8 cellular contexts compared by ENCODE assay signal in genomic region chr14:73491977-73492552, GRCh38. TPM values are rescaled to one million over a fixed set of nuclear protein-coding genes. Genes with fewer than 3 reads are reported as not detected.
DNase-seq lines count a peak whose midpoint lies in the region; ATAC-seq and TF ChIP-seq lines count a peak whose summit lies in the region.

No MANE protein-coding gene starts in this region.

- peaks cover 45% of the 10 kb centered on the region for H3K36me3 Mint-ChIP-seq in activated CD4-positive, alpha-beta T cell treated with anti-CD3 and anti-CD28 coated beads, Interleukin-2, amount 10 ng/mL, durations not matched to agents 7 days and 5 days (ENCODE audit: low read depth)
- H3K36me3 Mint-ChIP-seq in activated naive CD8-positive, alpha-beta T cell treated with anti-CD3 and anti-CD28 coated beads, Interleukin-2, amount 50 U/mL, for 24 hours (ENCODE audit: low read depth), result peaks cover 33% of the 10 kb centered on the region

- H3K4me3 ChIP-seq in liver (ENCODE audit: low read depth in 1 of 3, low read length in 3 of 3) (peak overlapping the region; percentile 71 to 88 (median 83)), thymus (ENCODE audit: low read length) (peak overlapping the region; percentile 95)

- H3K9me3 Mint-ChIP-seq in activated CD4-positive, alpha-beta T cell treated with anti-CD3 and anti-CD28 coated beads, Interleukin-2, amount 10 ng/mL, durations not matched to agents 7 days and 5 days, result no peaks in the 10 kb centered on the region
- no peaks in the 10 kb centered on the region for H3K9me3 Mint-ChIP-seq in activated naive CD8-positive, alpha-beta T cell treated with anti-CD3 and anti-CD28 coated beads, Interleukin-2, amount 50 U/mL, for 24 hours

- H3K27me3 Mint-ChIP-seq in activated CD4-positive, alpha-beta T cell treated with anti-CD3 and anti-CD28 coated beads, Interleukin-2, amount 10 ng/mL, durations not matched to agents 7 days and 5 days, result peaks cover 7% of the 10 kb centered on the region
- H3K27me3 Mint-ChIP-seq in activated naive CD8-positive, alpha-beta T cell treated with anti-CD3 and anti-CD28 coated beads, Interleukin-2, amount 50 U/mL, for 24 hours, result peaks cover 3% of the 10 kb centered on the region

- peaks cover 47% of the 10 kb centered on the region for H3K4me1 Mint-ChIP-seq in activated CD4-positive, alpha-beta T cell treated with anti-CD3 and anti-CD28 coated beads, Interleukin-2, amount 10 ng/mL, durations not matched to agents 7 days and 5 days
- peaks cover 40% of the 10 kb centered on the region for H3K4me1 Mint-ChIP-seq in activated naive CD8-positive, alpha-beta T cell treated with anti-CD3 and anti-CD28 coated beads, Interleukin-2, amount 50 U/mL, for 24 hours

- H3K9me3 ChIP-seq in liver (ENCODE audit: control insufficient read depth in 4 of 4, low read length in 3 of 4) (no peaks in the 10 kb centered on the region), thymus (ENCODE audit: control insufficient read depth) (no peaks in the 10 kb centered on the region)

- CTCF ChIA-PET in activated CD4-positive, alpha-beta T cell treated with anti-CD3 and anti-CD28 coated beads, Interleukin-2, amount 10 ng/mL, durations not matched to agents 7 days and 5 days (lab: Charles Lee), result interaction anchor here (0.6 to 2.5 kb wide), 3 partner anchors 8 to 446 kb away, joined by 3 to 10 read pairs (median 3); no protein-coding TSS in a partner anchor

- H3K36me3 ChIP-seq in liver (ENCODE audit: control insufficient read depth in 4 of 4, insufficient read depth in 3 of 4, low read depth in 1 of 4, low read length in 3 of 4), result no peaks in the 10 kb centered on the region
- peaks cover 12% of the 10 kb centered on the region for H3K36me3 ChIP-seq in thymus (ENCODE audit: control insufficient read depth, insufficient read depth)

- H3K27ac Mint-ChIP-seq in activated CD4-positive, alpha-beta T cell treated with anti-CD3 and anti-CD28 coated beads, Interleukin-2, amount 10 ng/mL, durations not matched to agents 7 days and 5 days, result peak overlapping the region; percentile 83
- H3K27ac Mint-ChIP-seq in activated naive CD8-positive, alpha-beta T cell treated with anti-CD3 and anti-CD28 coated beads, Interleukin-2, amount 50 U/mL, for 24 hours, result no peak overlapping the region

- peak overlapping the region in 1 of 2 donors; percentile 36 for H3K9ac ChIP-seq in liver (ENCODE audit: low read depth in 1 of 2, low read length in 2 of 2)

- H3K27ac ChIP-seq in liver (ENCODE audit: low read depth in 1 of 2, low read length in 2 of 2) (peak overlapping the region in 1 of 2 donors; percentile 23), thymus (ENCODE audit: low read depth) (no peak overlapping the region)

- WGBS in liver, result 59% methylated on average over 28 of the region's 28 CpGs
- WGBS in thymus, result 64% methylated on average over 28 of the region's 28 CpGs

- H3K4me1 ChIP-seq in liver (ENCODE audit: control insufficient read depth in 4 of 4, insufficient read depth in 4 of 4, low read length in 3 of 4) (peaks cover 6 to 17% (median 10%) of the 10 kb centered on the region in 4 donors), thymus (ENCODE audit: control insufficient read depth, insufficient read depth, low read length) (peaks cover 17% of the 10 kb centered on the region)

- no peak for TF ChIP-seq CTCF in liver (IDR thresholded peaks at IDR 0.05; ENCODE audit: low read depth, low read length, missing input control)

- POLR2A ChIA-PET in activated CD4-positive, alpha-beta T cell treated with anti-CD3 and anti-CD28 coated beads, Interleukin-2, amount 10 ng/mL, durations not matched to agents 7 days and 5 days (lab: Charles Lee), result no interaction called here

- ATAC-seq in activated naive CD8-positive, alpha-beta T cell treated with anti-CD3 and anti-CD28 coated beads, Interleukin-2, amount 50 U/mL, for 24 hours, result no peak

- H3K4me3 Mint-ChIP-seq in activated CD4-positive, alpha-beta T cell treated with anti-CD3 and anti-CD28 coated beads, Interleukin-2, amount 10 ng/mL, durations not matched to agents 7 days and 5 days, result peak overlapping the region; percentile 78
- H3K4me3 Mint-ChIP-seq in activated naive CD8-positive, alpha-beta T cell treated with anti-CD3 and anti-CD28 coated beads, Interleukin-2, amount 50 U/mL, for 24 hours, result peak overlapping the region; percentile 84

- TF ChIP-seq RAD21 in liver (IDR thresholded peaks at IDR 0.05), result no peak

- no peak for DNase-seq in activated CD4-positive, alpha-beta T cell treated with anti-CD3 and anti-CD28 coated beads, Interleukin-2, amount 10 ng/mL, durations not matched to agents 7 days and 5 days
- no peak for DNase-seq in activated CD4-positive, alpha-beta T cell treated with anti-CD3 and anti-CD28 coated beads for 4 hours
- DNase-seq in activated naive CD8-positive, alpha-beta T cell treated with anti-CD3 and anti-CD28 coated beads, Interleukin-2, amount 50 U/mL, for 24 hours, result no peak
- DNase-seq in GDM1 (lab: John Stamatoyannopoulos, UW) (no peak), mesenteric fat pad (ENCODE audit: low spot score) (no peak)
- no peak for DNase-seq in activated CD4-positive, alpha-beta T cell treated with anti-CD3 and anti-CD28 coated beads for 1 hour

- H3K27me3 ChIP-seq in liver (ENCODE audit: control insufficient read depth in 4 of 4, insufficient read depth in 4 of 4, low read length in 3 of 4) (no peaks in the 10 kb centered on the region), thymus (ENCODE audit: control insufficient read depth, insufficient read depth) (no peaks in the 10 kb centered on the region)

TF ChIP-seq in liver, 16 proteins besides CTCF, POLR2A, EP300 and RAD21 (continues in another document):
- TF ChIP-seq MAX (IDR thresholded peaks at IDR 0.05) (no peak), ZBTB33 (IDR thresholded peaks at IDR 0.05) (no peak), TAF1 (conservative IDR thresholded peaks at IDR 0.05) (no peak), REST (IDR thresholded peaks at IDR 0.05) (no peak), EGR1 (IDR thresholded peaks at IDR 0.05; ENCODE audit: low read depth in 2 of 2) (no peak), GABPA (IDR thresholded peaks at IDR 0.05 in 1 of 2, conservative IDR thresholded peaks at IDR 0.05 in 1 of 2) (no peak), FOXA1 (IDR thresholded peaks at IDR 0.05) (no peak)
- TF ChIP-seq, protein P1, sequence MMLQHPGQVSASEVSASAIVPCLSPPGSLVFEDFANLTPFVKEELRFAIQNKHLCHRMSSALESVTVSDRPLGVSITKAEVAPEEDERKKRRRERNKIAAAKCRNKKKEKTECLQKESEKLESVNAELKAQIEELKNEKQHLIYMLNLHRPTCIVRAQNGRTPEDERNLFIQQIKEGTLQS (IDR thresholded peaks at IDR 0.05), result no peak

RNA-seq across cellular contexts. Expression of gene RIOX1, which starts 1.3 kb away (rescaled TPM):
- total RNA-seq in activated CD4-positive, alpha-beta T cell treated with anti-CD3 and anti-CD28 coated beads, Interleukin-2, amount 10 ng/mL, durations not matched to agents 7 days and 5 days, result 10 to 100 TPM; 20.2 to 20.9 TPM
- total RNA-seq in liver (10 to 100 TPM in 1 of 2 donors, 1 to 10 TPM in 1; 7.4 to 11.0 TPM), mesenteric fat pad (11.0 TPM)
- polyA plus RNA-seq in liver (1 to 10 TPM; 3.0 to 5.8 TPM), thymus (11.2 TPM)

RNA-seq across cellular contexts. Expression of gene NUMB, which starts 33.7 kb away (rescaled TPM):
- total RNA-seq in activated CD4-positive, alpha-beta T cell treated with anti-CD3 and anti-CD28 coated beads, Interleukin-2, amount 10 ng/mL, durations not matched to agents 7 days and 5 days, result 10 to 100 TPM; 39.6 to 49.6 TPM
- total RNA-seq in liver (10 to 100 TPM; 21.2 to 45.8 TPM), mesenteric fat pad (76.4 TPM)
- polyA plus RNA-seq in liver (10 to 100 TPM; 23.2 to 28.9 TPM), thymus (38.3 TPM)

RNA-seq across cellular contexts. Expression of gene ACOT1, which starts 44.9 kb away (rescaled TPM):
- 1 to 10 TPM; 2.4 to 4.3 TPM for total RNA-seq in activated CD4-positive, alpha-beta T cell treated with anti-CD3 and anti-CD28 coated beads, Interleukin-2, amount 10 ng/mL, durations not matched to agents 7 days and 5 days
- 10 to 100 TPM in 1 of 2 donors, 1 to 10 TPM in 1; 2.7 to 59.6 TPM for total RNA-seq in liver
- polyA plus RNA-seq in liver, result 10 to 100 TPM; 34.9 to 42.3 TPM
- 3.1 TPM for polyA plus RNA-seq in thymus
- 12.7 TPM for total RNA-seq in mesenteric fat pad
